In genomic region chr21:33412832-33413519, GRCh38 we compare ENCODE assay signal across 10 cellular contexts. TPM values are rescaled to one million over a fixed set of nuclear protein-coding genes. Genes with fewer than 3 reads are reported as not detected.
DNase-seq lines count a peak whose midpoint lies in the region; ATAC-seq and TF ChIP-seq lines count a peak whose summit lies in the region.
"Had no signal": no experiment of that assay in that cellular context is flagged by ENCODE, and none has a peak within 500 bp of the region (broad histone marks: within the 10 kb centered on the region; RNA-seq: fewer than 3 reads in every experiment).

No MANE protein-coding gene starts in this region.

- H3K4me1 ChIP-seq in stomach (peaks cover 23 to 73% (median 51%) of the 10 kb centered on the region in 4 donors), adrenal gland (replicated peaks in 1 of 2) (peaks cover 13 to 43% of the 10 kb centered on the region in 2 donors)
- H3K4me1 ChIP-seq: uterus had no signal

- TF ChIP-seq EP300 in stomach (IDR thresholded peaks at IDR 0.05), result no peak

- H3K27ac Mint-ChIP-seq in activated T-cell treated with anti-CD3 and anti-CD28 coated beads, Interleukin-2, amount 50 U/mL, for 72 hours, result peak overlapping the region; percentile 24
- H3K27ac Mint-ChIP-seq in immature natural killer cell, result no peak overlapping the region

- no peaks in the 10 kb centered on the region for H3K27me3 ChIP-seq in stomach
- no peaks in the 10 kb centered on the region for H3K27me3 ChIP-seq in adrenal gland
- H3K27me3 ChIP-seq: uterus had no signal

- no peak for TF ChIP-seq CTCF in stomach (IDR thresholded peaks at IDR 0.05)
- no peak for TF ChIP-seq CTCF in adrenal gland (IDR thresholded peaks at IDR 0.05)
- no peak for TF ChIP-seq CTCF in lower leg skin (IDR thresholded peaks at IDR 0.05)

- 28 to 51% (median 30%) methylated on average over 9 of the region's 9 CpGs for WGBS in stomach, 5 donors
- WGBS in adrenal gland, 4 donors, result 65 to 70% (median 67%) methylated on average over 9 of the region's 9 CpGs
- 53 to 63% methylated on average over 9 of the region's 9 CpGs for WGBS in lower leg skin, 2 donors

- no peaks in the 10 kb centered on the region for H3K9me3 Mint-ChIP-seq in activated T-cell treated with anti-CD3 and anti-CD28 coated beads, Interleukin-2, amount 50 U/mL, for 72 hours
- H3K9me3 Mint-ChIP-seq in immature natural killer cell, result no peaks in the 10 kb centered on the region

- peak; percentile 46 to 67 for ATAC-seq in activated T-cell treated with anti-CD3 and anti-CD28 coated beads, Interleukin-2, amount 50 U/mL, for 72 hours (replicated peaks in 1 of 2)
- no peak for ATAC-seq in GM21528 (IDR thresholded peaks at IDR 0.05; ENCODE audit: low FRiP score, unreplicated experiment)

- no peaks in the 10 kb centered on the region for H3K9me3 ChIP-seq in stomach
- no peaks in the 10 kb centered on the region for H3K9me3 ChIP-seq in adrenal gland (replicated peaks in 1 of 3)
- H3K9me3 ChIP-seq: uterus had no signal

- no peak for DNase-seq in activated T-cell treated with anti-CD3 and anti-CD28 coated beads, Interleukin-2, amount 50 U/mL, for 72 hours
- no peak for DNase-seq in activated T-cell treated with anti-CD3 and anti-CD28 coated beads, Interleukin-2, amount 50 U/mL, for 1 hour
- DNase-seq in LoVo (ENCODE audit: low spot score), result peak; percentile 80
- DNase-seq in immature natural killer cell, result peak in 2 of 3 donors; percentile 15 to 17
- DNase-seq in stomach, result peak; percentile 37
- DNase-seq in adrenal gland, result no peak
- no peak for DNase-seq in lower leg skin (ENCODE audit: low spot score in 2 of 2)
- DNase-seq: cerebellar nuclear complex, uterus had no signal

- intact Hi-C loops in stomach (cut with DNase I; ENCODE audit: low total_unique reads) (no loop called here), adrenal gland (cut with DNase I) (no loop called here), lower leg skin (cut with DNase I; ENCODE audit: low total_unique reads) (no loop called here)

- peak overlapping the region; percentile 11 to 80 (median 77) for H3K27ac ChIP-seq in stomach
- peak overlapping the region in 1 of 5 donors; percentile 1 for H3K27ac ChIP-seq in adrenal gland
- H3K27ac ChIP-seq: uterus had no signal

- H3K4me3 ChIP-seq in stomach (no peak overlapping the region), adrenal gland (no peak overlapping the region), lower leg skin (ENCODE audit: low read depth, poor library complexity, severe bottlenecking) (no peak overlapping the region)
- H3K4me3 ChIP-seq: uterus had no signal

- TF ChIP-seq POLR2A in stomach (IDR thresholded peaks at IDR 0.05) (no peak), adrenal gland (IDR thresholded peaks at IDR 0.05) (no peak), lower leg skin (IDR thresholded peaks at IDR 0.05) (no peak)

- H3K27me3 Mint-ChIP-seq in activated T-cell treated with anti-CD3 and anti-CD28 coated beads, Interleukin-2, amount 50 U/mL, for 72 hours (ENCODE audit: low read depth), result no peaks in the 10 kb centered on the region
- peaks cover 28 to 36% (median 35%) of the 10 kb centered on the region in 3 donors for H3K27me3 Mint-ChIP-seq in immature natural killer cell (ENCODE audit: low read depth in 3 of 3)

- peaks cover 59% of the 10 kb centered on the region for H3K4me1 Mint-ChIP-seq in activated T-cell treated with anti-CD3 and anti-CD28 coated beads, Interleukin-2, amount 50 U/mL, for 72 hours (ENCODE audit: low read depth)
- H3K4me1 Mint-ChIP-seq in immature natural killer cell, result peaks cover 5 to 9% of the 10 kb centered on the region in 2 donors

- peak overlapping the region; percentile 57 to 71 for H3K4me3 Mint-ChIP-seq in activated T-cell treated with anti-CD3 and anti-CD28 coated beads, Interleukin-2, amount 50 U/mL, for 72 hours
- H3K4me3 Mint-ChIP-seq in immature natural killer cell, result no peak overlapping the region

- H3K36me3 ChIP-seq in stomach (peaks cover 11 to 51% (median 45%) of the 10 kb centered on the region in 4 donors), adrenal gland (replicated peaks in 1 of 2) (peaks cover 0 to 28% of the 10 kb centered on the region in 2 donors)
- H3K36me3 ChIP-seq: uterus had no signal

- peaks cover 4 to 9% of the 10 kb centered on the region in 2 donors for H3K36me3 Mint-ChIP-seq in activated T-cell treated with anti-CD3 and anti-CD28 coated beads, Interleukin-2, amount 50 U/mL, for 72 hours (ENCODE audit: insufficient read depth in 2 of 2)
- no peaks in the 10 kb centered on the region for H3K36me3 Mint-ChIP-seq in immature natural killer cell

RNA-seq across cellular contexts. Expression of gene IFNGR2, which starts 9.8 kb away (rescaled TPM):
- total RNA-seq in activated T-cell treated with anti-CD3 and anti-CD28 coated beads, Interleukin-2, amount 50 U/mL, for 72 hours, result 10 to 100 TPM; 25.2 to 34.6 TPM
- 1 to 10 TPM in 1 of 3 donors, under 1 TPM in 2; 0.35 to 2.0 (median 0.77) TPM for polyA plus RNA-seq in immature natural killer cell
- total RNA-seq in stomach, result 10 to 100 TPM; 35.2 to 89.3 (median 67.8) TPM
- polyA plus RNA-seq in stomach, result 10 to 100 TPM; 42.2 to 79.7 (median 47.0) TPM
- 10 to 100 TPM; 44.5 to 75.8 (median 64.0) TPM for total RNA-seq in adrenal gland
- 10 to 100 TPM; 50.3 to 87.4 (median 57.4) TPM for polyA plus RNA-seq in adrenal gland
- 10 to 100 TPM; 46.7 to 74.1 (median 60.9) TPM for total RNA-seq in lower leg skin

Comparison
In these comparisons a context has a peak if more than half of its experiments do, and no peak if none do; other contexts are left out.
1. DNase-seq: peak in LoVo (single experiment), immature natural killer cell (2 of 3) and stomach (single experiment); none in activated T-cell treated with anti-CD3 and anti-CD28 coated beads, Interleukin-2, amount 50 U/mL, for 72 hours (0 of 2), activated T-cell treated with anti-CD3 and anti-CD28 coated beads, Interleukin-2, amount 50 U/mL, for 1 hour (single experiment), adrenal gland (0 of 7) and lower leg skin (0 of 2).
2. H3K4me3 Mint-ChIP-seq: peak in activated T-cell treated with anti-CD3 and anti-CD28 coated beads, Interleukin-2, amount 50 U/mL, for 72 hours (2 of 2); none in immature natural killer cell (0 of 5).